ENCODE assay signal across 18 cellular contexts in the genomic region with DNA sequence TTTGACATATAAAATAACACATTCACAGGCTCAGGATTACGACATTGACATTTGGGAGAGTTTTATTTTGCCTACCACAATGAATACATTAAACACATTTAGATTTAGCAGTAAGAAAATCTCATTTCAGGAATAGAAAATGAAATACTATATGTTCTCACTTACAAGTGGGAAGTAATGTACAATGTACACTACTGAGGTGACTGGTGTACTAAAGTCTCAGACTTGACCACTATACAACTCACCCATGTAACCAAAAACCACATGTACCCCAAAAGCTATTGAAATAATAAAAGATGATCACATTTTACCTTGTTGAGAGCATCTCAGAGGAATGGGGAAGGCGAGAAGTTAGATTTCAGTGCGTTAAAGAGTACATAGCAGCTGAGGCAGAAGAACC.
DNase-seq lines count a peak whose midpoint lies in the region; ATAC-seq and TF ChIP-seq lines count a peak whose summit lies in the region.
"Had no signal": no experiment of that assay in that cellular context is flagged by ENCODE, and none has a peak within 500 bp of the region (broad histone marks: within the 10 kb centered on the region; RNA-seq: fewer than 3 reads in every experiment).

No MANE protein-coding gene starts in this region.

- no peak for TF ChIP-seq EP300 in SK-N-SH (IDR thresholded peaks at IDR 0.05; ENCODE audit: borderline replicate concordance in 1 of 2, low read depth in 1 of 2, low read length in 1 of 2)

- H3K9ac ChIP-seq in SK-N-SH: no peak overlapping the region

- no peaks in the 10 kb centered on the region for H3F3A ChIP-seq in SK-N-SH (replicated peaks; ENCODE audit: insufficient read depth)

- no peak overlapping the region for H3K4me2 ChIP-seq in SK-N-SH

- no peak overlapping the region for H2AFZ ChIP-seq in SK-N-SH (ENCODE audit: low read depth)

- H3K27ac ChIP-seq in SK-N-SH (ENCODE audit: low read depth in 2 of 2, low read length in 1 of 2): no peak overlapping the region
- H3K27ac ChIP-seq in thyroid gland: no peak overlapping the region
- H3K27ac ChIP-seq: SJSA1 had no signal

- peaks cover 7% of the 10 kb centered on the region; the same call in 1 of the 2 replicates for H3K9me3 ChIP-seq in SK-N-SH
- H3K9me3 ChIP-seq in thyroid gland: no peaks in the 10 kb centered on the region

- POLR2A ChIA-PET in SK-N-SH (lab: Yijun Ruan, JAX): no interaction called here

- no peaks in the 10 kb centered on the region for H3K79me2 ChIP-seq in SK-N-SH (ENCODE audit: insufficient read depth)

- DNase-seq in NCI-H748 treated with DMSO at 0.1 percent for 48 hours (lab: John Stamatoyannopoulos, UW) (no peak), SK-N-SH (no peak), thyroid gland (no peak)
- no peak for DNase-seq in activated CD4-positive, alpha-beta T cell treated with anti-CD3 and anti-CD28 coated beads, Interleukin-2, amount 50 U/mL, for 48 hours
- DNase-seq: COR-L47, GF-D8, HCEC 1CT, KG1, NCI-H146, NCI-H2081 treated with DMSO at 0.1 percent for 48 hours, NCI-H510A, NCI-H82, SW 1271 had no signal

- H3K4me3 ChIP-seq in SK-N-SH (ENCODE audit: low read depth in 2 of 2, low read length in 1 of 2) (no peak overlapping the region), thyroid gland (replicated peaks in 1 of 3) (no peak overlapping the region)
- H3K4me3 ChIP-seq: SJSA1 had no signal

- ATAC-seq in GM18520 (IDR thresholded peaks at IDR 0.05; ENCODE audit: unreplicated experiment) (peak; percentile 74), HG02588 (IDR thresholded peaks at IDR 0.05; ENCODE audit: unreplicated experiment) (peak; percentile 65), HG03175 (IDR thresholded peaks at IDR 0.05; ENCODE audit: unreplicated experiment) (peak; percentile 57)
- ATAC-seq: HepG2 had no signal

- CTCF ChIA-PET in SK-N-SH (lab: Yijun Ruan, JAX): no interaction called here

- TF ChIP-seq POLR2A in thyroid gland (IDR thresholded peaks at IDR 0.05): no peak

- no peak for TF ChIP-seq RAD21 in SK-N-SH (IDR thresholded peaks at IDR 0.05; ENCODE audit: low read length)

- H3K9me2 ChIP-seq in SK-N-SH: peaks cover 3% of the 10 kb centered on the region; the same call in 1 of the 2 replicates

- H3K27me3 ChIP-seq in SK-N-SH (ENCODE audit: insufficient read depth): no peaks in the 10 kb centered on the region
- no peaks in the 10 kb centered on the region for H3K27me3 ChIP-seq in thyroid gland
- H3K27me3 ChIP-seq: SJSA1 had no signal

- intact Hi-C loops in thyroid gland (cut with DNase I): no loop called here

- TF ChIP-seq CTCF in SK-N-SH (IDR thresholded peaks at IDR 0.05) (no peak), thyroid gland (IDR thresholded peaks at IDR 0.05) (no peak)

- no peaks in the 10 kb centered on the region for H3K4me1 ChIP-seq in SK-N-SH (ENCODE audit: control insufficient read depth in 1 of 2, insufficient read depth in 2 of 2, low read depth in 1 of 2, low read length in 1 of 2)
- H3K4me1 ChIP-seq in thyroid gland: no peaks in the 10 kb centered on the region
- H3K4me1 ChIP-seq: SJSA1 had no signal

- no peaks in the 10 kb centered on the region for H3K36me3 ChIP-seq in SK-N-SH (replicated peaks in 1 of 2; ENCODE audit: control insufficient read depth in 1 of 2, insufficient read depth in 2 of 2, low read length in 1 of 2)
- no peaks in the 10 kb centered on the region for H3K36me3 ChIP-seq in thyroid gland
- H3K36me3 ChIP-seq: SJSA1 had no signal

- no peaks in the 10 kb centered on the region for H4K20me1 ChIP-seq in SK-N-SH (ENCODE audit: insufficient read depth)

- WGBS in SK-N-SH (ENCODE audit: low lambda C conversion rate): 16% methylated on average over 3 of the region's 3 CpGs
- WGBS in thyroid gland, 2 donors: 91 to 92% methylated on average over 3 of the region's 3 CpGs

TF ChIP-seq in SK-N-SH, 30 proteins besides CTCF, POLR2A, EP300 and RAD21:
- TF ChIP-seq FOXM1 (IDR thresholded peaks at IDR 0.05; ENCODE audit: low read depth): no peak
- TF ChIP-seq, protein P1, sequence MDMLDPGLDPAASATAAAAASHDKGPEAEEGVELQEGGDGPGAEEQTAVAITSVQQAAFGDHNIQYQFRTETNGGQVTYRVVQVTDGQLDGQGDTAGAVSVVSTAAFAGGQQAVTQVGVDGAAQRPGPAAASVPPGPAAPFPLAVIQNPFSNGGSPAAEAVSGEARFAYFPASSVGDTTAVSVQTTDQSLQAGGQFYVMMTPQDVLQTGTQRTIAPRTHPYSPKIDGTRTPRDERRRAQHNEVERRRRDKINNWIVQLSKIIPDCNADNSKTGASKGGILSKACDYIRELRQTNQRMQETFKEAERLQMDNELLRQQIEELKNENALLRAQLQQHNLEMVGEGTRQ (IDR thresholded peaks at IDR 0.05; ENCODE audit: borderline replicate concordance, low read depth, low read length): no peak
- TF ChIP-seq JUND (IDR thresholded peaks at IDR 0.05): no peak
- TF ChIP-seq RXRA (IDR thresholded peaks at IDR 0.05; ENCODE audit: borderline replicate concordance, low read depth): no peak
- no peak for TF ChIP-seq CHD2 (IDR thresholded peaks at IDR 0.05; ENCODE audit: low read length, partially characterized antibody)
- TF ChIP-seq, protein P2, sequence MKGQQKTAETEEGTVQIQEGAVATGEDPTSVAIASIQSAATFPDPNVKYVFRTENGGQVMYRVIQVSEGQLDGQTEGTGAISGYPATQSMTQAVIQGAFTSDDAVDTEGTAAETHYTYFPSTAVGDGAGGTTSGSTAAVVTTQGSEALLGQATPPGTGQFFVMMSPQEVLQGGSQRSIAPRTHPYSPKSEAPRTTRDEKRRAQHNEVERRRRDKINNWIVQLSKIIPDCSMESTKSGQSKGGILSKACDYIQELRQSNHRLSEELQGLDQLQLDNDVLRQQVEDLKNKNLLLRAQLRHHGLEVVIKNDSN (IDR thresholded peaks at IDR 0.05; ENCODE audit: borderline replicate concordance, low read depth): no peak
- no peak for TF ChIP-seq ZBTB33 (IDR thresholded peaks at IDR 0.05; ENCODE audit: borderline replicate concordance, low read depth)
- TF ChIP-seq RCOR1 (IDR thresholded peaks at IDR 0.05; ENCODE audit: low read length): no peak
- TF ChIP-seq GABPA (IDR thresholded peaks at IDR 0.05; ENCODE audit: low read depth): no peak
- TF ChIP-seq FOXJ3 (CRISPR knock-in tag; IDR thresholded peaks at IDR 0.05): no peak
TF ChIP-seq in SK-N-SH: peak in this region for 0.
